In the genomic region with DNA sequence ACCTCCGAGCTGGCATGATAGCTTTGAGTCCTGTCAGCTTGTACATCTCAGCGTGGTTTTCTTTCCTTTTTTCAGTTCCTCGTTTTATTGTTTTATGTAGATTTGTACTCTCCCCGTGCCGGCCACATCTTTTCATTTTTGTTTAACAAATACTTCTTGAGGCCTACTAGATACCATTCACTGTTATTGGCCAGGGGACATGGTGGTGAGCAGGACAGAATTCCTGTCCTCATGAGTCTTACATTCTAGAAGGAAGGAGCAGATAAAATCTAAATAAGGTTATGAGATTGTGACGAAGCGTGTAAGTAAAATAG, we compare ENCODE assay signal across 1 cellular context.
TF ChIP-seq lines count a peak whose summit lies in the region.

No MANE protein-coding gene starts in this region.

TF ChIP-seq in GM12878, 131 proteins besides CTCF, POLR2A, EP300 and RAD21 (continued from another document):
- no peak for TF ChIP-seq ZNF687 (IDR thresholded peaks at IDR 0.05)
- TF ChIP-seq STAT3 (IDR thresholded peaks at IDR 0.05; ENCODE audit: low read depth, low read length), result no peak; the same call in 1 of the 2 replicates
- no peak for TF ChIP-seq BMI1 (IDR thresholded peaks at IDR 0.05; ENCODE audit: borderline replicate concordance)
- no peak for TF ChIP-seq SRF (IDR thresholded peaks at IDR 0.05; ENCODE audit: low read depth in 2 of 2, low read length in 2 of 2)
- TF ChIP-seq, protein P1, sequence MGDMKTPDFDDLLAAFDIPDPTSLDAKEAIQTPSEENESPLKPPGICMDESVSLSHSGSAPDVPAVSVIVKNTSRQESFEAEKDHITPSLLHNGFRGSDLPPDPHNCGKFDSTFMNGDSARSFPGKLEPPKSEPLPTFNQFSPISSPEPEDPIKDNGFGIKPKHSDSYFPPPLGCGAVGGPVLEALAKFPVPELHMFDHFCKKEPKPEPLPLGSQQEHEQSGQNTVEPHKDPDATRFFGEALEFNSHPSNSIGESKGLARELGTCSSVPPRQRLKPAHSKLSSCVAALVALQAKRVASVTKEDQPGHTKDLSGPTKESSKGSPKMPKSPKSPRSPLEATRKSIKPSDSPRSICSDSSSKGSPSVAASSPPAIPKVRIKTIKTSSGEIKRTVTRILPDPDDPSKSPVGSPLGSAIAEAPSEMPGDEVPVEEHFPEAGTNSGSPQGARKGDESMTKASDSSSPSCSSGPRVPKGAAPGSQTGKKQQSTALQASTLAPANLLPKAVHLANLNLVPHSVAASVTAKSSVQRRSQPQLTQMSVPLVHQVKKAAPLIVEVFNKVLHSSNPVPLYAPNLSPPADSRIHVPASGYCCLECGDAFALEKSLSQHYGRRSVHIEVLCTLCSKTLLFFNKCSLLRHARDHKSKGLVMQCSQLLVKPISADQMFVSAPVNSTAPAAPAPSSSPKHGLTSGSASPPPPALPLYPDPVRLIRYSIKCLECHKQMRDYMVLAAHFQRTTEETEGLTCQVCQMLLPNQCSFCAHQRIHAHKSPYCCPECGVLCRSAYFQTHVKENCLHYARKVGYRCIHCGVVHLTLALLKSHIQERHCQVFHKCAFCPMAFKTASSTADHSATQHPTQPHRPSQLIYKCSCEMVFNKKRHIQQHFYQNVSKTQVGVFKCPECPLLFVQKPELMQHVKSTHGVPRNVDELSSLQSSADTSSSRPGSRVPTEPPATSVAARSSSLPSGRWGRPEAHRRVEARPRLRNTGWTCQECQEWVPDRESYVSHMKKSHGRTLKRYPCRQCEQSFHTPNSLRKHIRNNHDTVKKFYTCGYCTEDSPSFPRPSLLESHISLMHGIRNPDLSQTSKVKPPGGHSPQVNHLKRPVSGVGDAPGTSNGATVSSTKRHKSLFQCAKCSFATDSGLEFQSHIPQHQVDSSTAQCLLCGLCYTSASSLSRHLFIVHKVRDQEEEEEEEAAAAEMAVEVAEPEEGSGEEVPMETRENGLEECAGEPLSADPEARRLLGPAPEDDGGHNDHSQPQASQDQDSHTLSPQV (IDR thresholded peaks at IDR 0.05), result no peak
- no peak for TF ChIP-seq NFYA (IDR thresholded peaks at IDR 0.05; ENCODE audit: borderline replicate concordance, low read depth, low read length)
- no peak for TF ChIP-seq EZH2 (IDR thresholded peaks at IDR 0.05; ENCODE audit: borderline replicate concordance, control insufficient read depth, low read depth, low read length)
- TF ChIP-seq BHLHE40 (IDR thresholded peaks at IDR 0.05; ENCODE audit: borderline replicate concordance in 1 of 2, low read depth in 2 of 2, low read length in 1 of 2), result peak; percentile 79 to 85
- TF ChIP-seq, protein P2, sequence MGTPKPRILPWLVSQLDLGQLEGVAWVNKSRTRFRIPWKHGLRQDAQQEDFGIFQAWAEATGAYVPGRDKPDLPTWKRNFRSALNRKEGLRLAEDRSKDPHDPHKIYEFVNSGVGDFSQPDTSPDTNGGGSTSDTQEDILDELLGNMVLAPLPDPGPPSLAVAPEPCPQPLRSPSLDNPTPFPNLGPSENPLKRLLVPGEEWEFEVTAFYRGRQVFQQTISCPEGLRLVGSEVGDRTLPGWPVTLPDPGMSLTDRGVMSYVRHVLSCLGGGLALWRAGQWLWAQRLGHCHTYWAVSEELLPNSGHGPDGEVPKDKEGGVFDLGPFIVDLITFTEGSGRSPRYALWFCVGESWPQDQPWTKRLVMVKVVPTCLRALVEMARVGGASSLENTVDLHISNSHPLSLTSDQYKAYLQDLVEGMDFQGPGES (IDR thresholded peaks at IDR 0.05), result no peak
